In the genomic region with DNA sequence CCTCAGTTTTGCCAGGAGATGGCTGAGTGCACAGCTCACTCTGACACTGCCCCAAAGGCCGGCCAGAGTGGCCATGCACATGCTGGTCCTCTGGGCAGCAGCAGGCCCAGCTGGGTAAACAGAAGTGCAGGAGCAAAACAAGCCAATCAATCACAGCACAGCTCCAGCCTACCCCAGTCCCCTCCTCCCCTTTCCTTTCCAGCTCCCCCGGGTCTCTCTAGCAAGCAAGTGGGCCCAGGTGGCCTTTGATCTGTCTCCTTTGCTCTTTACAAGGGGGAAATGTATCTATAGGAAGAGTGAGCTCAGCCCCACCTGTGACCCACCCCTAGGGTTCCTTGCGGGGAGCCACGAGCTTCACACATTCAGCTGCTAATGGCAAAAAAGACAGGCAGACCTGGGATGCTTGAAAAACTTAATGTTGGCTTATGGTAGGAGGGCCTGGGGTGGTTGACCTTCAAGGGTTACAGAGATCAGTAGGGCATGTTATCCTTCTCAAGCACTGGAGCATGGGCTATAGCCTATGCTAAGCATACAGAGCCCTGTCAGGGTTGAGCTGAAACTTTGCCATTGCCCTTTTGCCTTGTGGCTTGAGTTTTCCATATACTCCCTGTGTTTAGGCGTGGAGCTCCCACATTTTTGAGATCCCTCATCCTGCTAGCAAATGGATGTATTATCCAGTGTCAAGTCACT, we compare ENCODE assay signal across 28 cellular contexts. TPM values are rescaled to one million over a fixed set of nuclear protein-coding genes. Genes with fewer than 3 reads are reported as not detected.
DNase-seq lines count a peak whose midpoint lies in the region; ATAC-seq and TF ChIP-seq lines count a peak whose summit lies in the region.
"Had no signal": no experiment of that assay in that cellular context is flagged by ENCODE, and none has a peak within 500 bp of the region (broad histone marks: within the 10 kb centered on the region; RNA-seq: fewer than 3 reads in every experiment).

No MANE protein-coding gene starts in this region.

- H3K36me3 Mint-ChIP-seq in type B pancreatic cell, result no peaks in the 10 kb centered on the region
- H3K36me3 Mint-ChIP-seq: memory B cell; stimulated activated effector memory CD8-positive, alpha-beta T cell treated with anti-CD3 and anti-CD28 coated beads, Interleukin-12 subunit alpha, Interleukin-12 subunit beta, amount 100 ng/mL, for 72 hours had no signal

- peak; percentile 65 for DNase-seq in NCI-H748 (lab: John Stamatoyannopoulos, UW; ENCODE audit: unreplicated experiment)
- no peak for DNase-seq in NCI-H748 treated with DMSO at 0.1 percent for 48 hours (lab: John Stamatoyannopoulos, UW)
- DNase-seq in NCI-H82 treated with DMSO at 0.1 percent for 48 hours (lab: John Stamatoyannopoulos, UW; ENCODE audit: unreplicated experiment), result peak; percentile 9
- DNase-seq in iPS-NIHi7 (ENCODE audit: extremely low spot score), result peak; percentile 54
- no peak for DNase-seq in type B pancreatic cell (ENCODE audit: extremely low spot score, unreplicated experiment)
- no peak for DNase-seq in SK-N-DZ (ENCODE audit: low spot score)
- DNase-seq: activated CD4-positive, alpha-beta memory T cell treated with anti-CD3 and anti-CD28 coated beads, Interleukin-2, amount 10 ng/mL, durations not matched to agents 7 days and 5 days; activated CD4-positive, CD25-positive, alpha-beta regulatory T cell treated with anti-CD3 and anti-CD28 coated beads, Interleukin-2, amount 50 U/mL, for 72 hours; activated effector memory CD4-positive, alpha-beta T cell treated with Interleukin-2 at 50 U/mL for 16 hours; activated naive CD8-positive, alpha-beta T cell treated with anti-CD3 and anti-CD28 coated beads, Interleukin-2, amount 10 ng/mL, durations not matched to agents 7 days and 5 days; GOT3; heart left ventricle; Karpas-422; left cardiac atrium; NCI-H2029; NCI-H446; nucleus accumbens; stimulated activated CD4-positive, alpha-beta T cell treated with anti-CD3 and anti-CD28 coated beads, Interleukin-2, amount 100 ng/mL, for 48 hours had no signal

- H3K4me3 Mint-ChIP-seq in type B pancreatic cell, result no peak overlapping the region
- H3K4me3 Mint-ChIP-seq: activated CD4-positive, alpha-beta memory T cell treated with anti-CD3 and anti-CD28 coated beads, Interleukin-2, amount 10 ng/mL, durations not matched to agents 7 days and 5 days; activated naive CD8-positive, alpha-beta T cell treated with anti-CD3 and anti-CD28 coated beads, Interleukin-2, amount 10 ng/mL, durations not matched to agents 7 days and 5 days; central memory CD8-positive, alpha-beta T cell; memory B cell; stimulated activated effector memory CD8-positive, alpha-beta T cell treated with anti-CD3 and anti-CD28 coated beads, Interleukin-12 subunit alpha, Interleukin-12 subunit beta, amount 100 ng/mL, for 72 hours had no signal

- H3K4me1 Mint-ChIP-seq in type B pancreatic cell (ENCODE audit: unreplicated experiment), result peaks cover 12% of the 10 kb centered on the region

- TF ChIP-seq CTCF in type B pancreatic cell (conservative IDR thresholded peaks at IDR 0.05), result no peak

- ATAC-seq in GM18861 (IDR thresholded peaks at IDR 0.05; ENCODE audit: unreplicated experiment) (no peak), GM21619 (IDR thresholded peaks at IDR 0.05; ENCODE audit: unreplicated experiment) (no peak)
- ATAC-seq: heart left ventricle; left cardiac atrium; stimulated activated effector memory CD8-positive, alpha-beta T cell treated with anti-CD3 and anti-CD28 coated beads, Interleukin-12 subunit alpha, Interleukin-12 subunit beta, amount 100 ng/mL, for 72 hours had no signal

- H3K27ac Mint-ChIP-seq in type B pancreatic cell, result peak overlapping the region; percentile 12
- H3K27ac Mint-ChIP-seq: activated CD4-positive, alpha-beta memory T cell treated with anti-CD3 and anti-CD28 coated beads, Interleukin-2, amount 10 ng/mL, durations not matched to agents 7 days and 5 days; activated naive CD8-positive, alpha-beta T cell treated with anti-CD3 and anti-CD28 coated beads, Interleukin-2, amount 10 ng/mL, durations not matched to agents 7 days and 5 days; memory B cell; stimulated activated effector memory CD8-positive, alpha-beta T cell treated with anti-CD3 and anti-CD28 coated beads, Interleukin-12 subunit alpha, Interleukin-12 subunit beta, amount 100 ng/mL, for 72 hours had no signal

- H3K9me3 Mint-ChIP-seq in type B pancreatic cell, result peaks cover 6% of the 10 kb centered on the region
- H3K9me3 Mint-ChIP-seq: activated naive CD8-positive, alpha-beta T cell treated with anti-CD3 and anti-CD28 coated beads, Interleukin-2, amount 10 ng/mL, durations not matched to agents 7 days and 5 days; central memory CD8-positive, alpha-beta T cell; memory B cell; stimulated activated effector memory CD8-positive, alpha-beta T cell treated with anti-CD3 and anti-CD28 coated beads, Interleukin-12 subunit alpha, Interleukin-12 subunit beta, amount 100 ng/mL, for 72 hours had no signal

- H3K27me3 Mint-ChIP-seq in type B pancreatic cell, result no peaks in the 10 kb centered on the region
- H3K27me3 Mint-ChIP-seq: activated CD4-positive, alpha-beta memory T cell treated with anti-CD3 and anti-CD28 coated beads, Interleukin-2, amount 10 ng/mL, durations not matched to agents 7 days and 5 days; activated naive CD8-positive, alpha-beta T cell treated with anti-CD3 and anti-CD28 coated beads, Interleukin-2, amount 10 ng/mL, durations not matched to agents 7 days and 5 days had no signal

RNA-seq across cellular contexts. Expression of gene PLAC1, which starts 57.8 kb away (rescaled TPM):
- 0.43 TPM in 1 of 2 replicates, not detected in the other for total RNA-seq in type B pancreatic cell (ENCODE audit: low replicate concordance)
- polyA plus RNA-seq in SK-N-DZ (2014; cell fraction: cytosol; rRNA removed), result 4.8 and 6.7 TPM in 2 replicates
- 1.0 and 2.4 TPM in 2 replicates for polyA plus RNA-seq in SK-N-DZ (2014; cell fraction: nucleus; rRNA removed)
- total RNA-seq: activated CD4-positive, alpha-beta memory T cell treated with anti-CD3 and anti-CD28 coated beads, Interleukin-2, amount 10 ng/mL, durations not matched to agents 7 days and 5 days; activated naive CD8-positive, alpha-beta T cell treated with anti-CD3 and anti-CD28 coated beads, Interleukin-2, amount 10 ng/mL, durations not matched to agents 7 days and 5 days; epithelial cell of proximal tubule; left cardiac atrium; renal cortical epithelial cell; T-helper 1 cell treated with Interleukin-12 subunit alpha and Interleukin-12 subunit beta and Interleukin-4 antibody, amounts not matched to agents 30 ng/mL and 1 ng/mL, for 36 hours; temporal lobe; vagina had no signal
- polyA plus RNA-seq: heart left ventricle had no signal

Comparison
In these comparisons a context has a peak if more than half of its experiments do, and no peak if none do; other contexts are left out.
1. DNase-seq: peak in NCI-H748 (single experiment), NCI-H82 treated with DMSO at 0.1 percent for 48 hours (single experiment) and iPS-NIHi7 (single experiment); none in NCI-H748 treated with DMSO at 0.1 percent for 48 hours (single experiment), type B pancreatic cell (single experiment) and SK-N-DZ (single experiment).